Comparison of ENCODE assay signal across 8 cellular contexts in genomic region chr12:118103601-118104382, GRCh38. TPM values are rescaled to one million over a fixed set of nuclear protein-coding genes. Genes with fewer than 3 reads are reported as not detected.
DNase-seq lines count a peak whose midpoint lies in the region; ATAC-seq and TF ChIP-seq lines count a peak whose summit lies in the region.

Gene VSIG10 (minus strand): TSS chr12:118104011. CDS start chr12:118103671, 340 bp downstream.

- no peaks in the 10 kb centered on the region for H3K9me3 Mint-ChIP-seq in T-helper 1 cell treated with Interleukin-12 subunit alpha and Interleukin-12 subunit beta and Interleukin-4 antibody, amounts not matched to agents 30 μg/mL and 1 μg/mL, for 36 hours

- H3K36me3 Mint-ChIP-seq in T-helper 1 cell treated with Interleukin-12 subunit alpha and Interleukin-12 subunit beta and Interleukin-4 antibody, amounts not matched to agents 30 μg/mL and 1 μg/mL, for 36 hours (ENCODE audit: low read depth) = no peaks in the 10 kb centered on the region

- no peak within 1 kb of the TSS for H3K27ac Mint-ChIP-seq in T-helper 1 cell treated with Interleukin-12 subunit alpha and Interleukin-12 subunit beta and Interleukin-4 antibody, amounts not matched to agents 30 μg/mL and 1 μg/mL, for 36 hours

- peak within 1 kb of the TSS; percentile 82 for H3K9ac ChIP-seq in skeletal muscle satellite cell (ENCODE audit: low read depth, low read length)

- H3K4me3 ChIP-seq in GM06990 (replicated peaks; ENCODE audit: low read depth, low read length) (peak within 1 kb of the TSS; percentile 70), MG63 (peak within 1 kb of the TSS; percentile 68), choroid plexus epithelial cell (ENCODE audit: low read depth, low read length) (peak within 1 kb of the TSS; percentile 69), skeletal muscle satellite cell (ENCODE audit: low read length) (peak within 1 kb of the TSS; percentile 88)

- H3K27me3 ChIP-seq in GM06990 (replicated peaks; ENCODE audit: control insufficient read depth, insufficient read depth, low read length) (no peaks in the 10 kb centered on the region), MG63 (no peaks in the 10 kb centered on the region), skeletal muscle satellite cell (ENCODE audit: control insufficient read depth, insufficient read depth, low read length) (no peaks in the 10 kb centered on the region)

- H3K27me3 Mint-ChIP-seq in T-helper 1 cell treated with Interleukin-12 subunit alpha and Interleukin-12 subunit beta and Interleukin-4 antibody, amounts not matched to agents 30 μg/mL and 1 μg/mL, for 36 hours (ENCODE audit: low read depth) = peaks cover 27% of the 10 kb centered on the region

- no peaks in the 10 kb centered on the region for H3K36me3 ChIP-seq in GM06990 (ENCODE audit: control insufficient read depth, insufficient read depth, low read length)
- H3K36me3 ChIP-seq in MG63 = no peaks in the 10 kb centered on the region
- no peaks in the 10 kb centered on the region for H3K36me3 ChIP-seq in skeletal muscle satellite cell (ENCODE audit: insufficient read depth, low read length)

- peaks cover 5% of the 10 kb centered on the region for H3K4me1 Mint-ChIP-seq in T-helper 1 cell treated with Interleukin-12 subunit alpha and Interleukin-12 subunit beta and Interleukin-4 antibody, amounts not matched to agents 30 μg/mL and 1 μg/mL, for 36 hours (ENCODE audit: low read depth)

- TF ChIP-seq CTCF in GM06990 (IDR thresholded peaks at IDR 0.05; ENCODE audit: insufficient read depth, low read length, poor library complexity, severe bottlenecking) (no peak), choroid plexus epithelial cell (conservative IDR thresholded peaks at IDR 0.05; ENCODE audit: low read depth, low read length) (no peak)

- peak within 1 kb of the TSS; percentile 94 for H3K4me2 ChIP-seq in skeletal muscle satellite cell (ENCODE audit: low read length)

- H3K4me1 ChIP-seq in skeletal muscle satellite cell (ENCODE audit: control insufficient read depth, insufficient read depth, low read length) = peaks cover 11% of the 10 kb centered on the region

- peak within 1 kb of the TSS; percentile 89 for H3K4me3 Mint-ChIP-seq in T-helper 1 cell treated with Interleukin-12 subunit alpha and Interleukin-12 subunit beta and Interleukin-4 antibody, amounts not matched to agents 30 μg/mL and 1 μg/mL, for 36 hours

- H3K9me3 ChIP-seq in MG63 (no peaks in the 10 kb centered on the region), skeletal muscle satellite cell (replicated peaks; ENCODE audit: low read length) (no peaks in the 10 kb centered on the region)

- no peak for ATAC-seq in GM21576 (IDR thresholded peaks at IDR 0.05; ENCODE audit: unreplicated experiment)

- DNase-seq in 8988T (peak; percentile 80), GM06990 (ENCODE audit: extremely low read depth, insufficient read length) (peak; percentile 35), MG63 (peak; percentile 83), choroid plexus epithelial cell (ENCODE audit: low read depth) (peak; percentile 32), iris pigment epithelial cell (ENCODE audit: low read depth) (peak; percentile 46)

RNA-seq across cellular contexts. Expression of gene VSIG10, which starts in this region (rescaled TPM):
- 23.9 and 29.4 TPM in 2 replicates for total RNA-seq in MG63 (2014; rRNA removed; shearing (Covaris generic); ENCODE audit: low replicate concordance)
- total RNA-seq in skeletal muscle satellite cell (2012; rRNA removed) = 12.2 and 25.3 TPM in 2 replicates

Comparison
In these comparisons a context has a peak if more than half of its experiments do, and no peak if none do; other contexts are left out.
1. DNase-seq: peak in every context shown above with its lines; median percentile 83 in MG63; 80 in 8988T; 46 in iris pigment epithelial cell; 35 in GM06990; 32 in choroid plexus epithelial cell.